Comparison of ENCODE assay signal across 16 cellular contexts in the genomic region with DNA sequence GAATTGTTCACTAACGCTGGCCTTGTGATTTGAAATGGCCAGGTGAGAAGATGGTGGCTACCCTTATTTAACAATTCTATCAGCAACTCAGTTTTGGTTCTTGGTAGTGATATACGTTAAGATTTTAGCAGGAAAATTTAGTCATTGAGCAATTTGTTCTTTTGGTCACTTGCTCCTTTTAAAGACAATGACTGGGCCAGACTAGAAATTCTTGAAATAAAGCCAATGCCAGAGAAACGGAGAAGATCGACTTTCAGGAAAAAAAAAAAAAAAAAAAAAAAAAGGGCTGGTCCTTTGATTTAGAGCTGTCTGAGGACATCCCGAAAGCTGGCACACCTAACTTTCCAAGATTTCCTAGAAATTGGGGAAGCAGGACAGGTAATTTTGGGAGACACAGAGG.
DNase-seq lines count a peak whose midpoint lies in the region; ATAC-seq and TF ChIP-seq lines count a peak whose summit lies in the region.
"Had no signal": no experiment of that assay in that cellular context is flagged by ENCODE, and none has a peak within 500 bp of the region (broad histone marks: within the 10 kb centered on the region; RNA-seq: fewer than 3 reads in every experiment).

No MANE protein-coding gene starts in this region.

- H3K4me1 ChIP-seq in SK-N-SH (ENCODE audit: control insufficient read depth in 1 of 2, insufficient read depth in 2 of 2, low read depth in 1 of 2, low read length in 1 of 2) = peaks cover 17 to 48% of the 10 kb centered on the region in 2 experiments

- no peaks in the 10 kb centered on the region for H3K36me3 Mint-ChIP-seq in activated naive CD8-positive, alpha-beta T cell
- peaks cover 10% of the 10 kb centered on the region for H3K36me3 Mint-ChIP-seq in activated naive CD8-positive, alpha-beta T cell treated with anti-CD3 and anti-CD28 coated beads for 36 hours

- no peak for TF ChIP-seq EP300 in SK-N-SH (IDR thresholded peaks at IDR 0.05; ENCODE audit: borderline replicate concordance in 1 of 2, low read depth in 1 of 2, low read length in 1 of 2)

- POLR2A ChIA-PET in SK-N-SH (lab: Yijun Ruan, JAX) = no interaction called here

- no peaks in the 10 kb centered on the region for H3K9me3 ChIP-seq in SK-N-SH
- H3K9me3 ChIP-seq: upper lobe of left lung had no signal

- H3K27ac ChIP-seq in SK-N-SH (ENCODE audit: low read depth in 2 of 2, low read length in 1 of 2) = peak overlapping the region; percentile 6 to 69; a peak in 3 of 4 replicates
- H3K27ac ChIP-seq: upper lobe of left lung had no signal

- peaks cover 34% of the 10 kb centered on the region for H3F3A ChIP-seq in SK-N-SH (replicated peaks; ENCODE audit: insufficient read depth)

- peaks cover 95% of the 10 kb centered on the region for H3K79me2 ChIP-seq in SK-N-SH (ENCODE audit: insufficient read depth)

- no peak for DNase-seq in activated naive CD8-positive, alpha-beta T cell treated with anti-CD3 and anti-CD28 coated beads for 36 hours
- DNase-seq in SK-N-SH = no peak
- peak; percentile 64 for DNase-seq in fibroblast of mammary gland (ENCODE audit: low read depth)
- DNase-seq in stromal cell of bone marrow (ENCODE audit: low read depth) = peak; percentile 24
- DNase-seq in NCI-H510A (lab: John Stamatoyannopoulos, UW) = no peak
- DNase-seq in activated T-cell treated with anti-CD3 and anti-CD28 coated beads, Interleukin-2, amount 50 U/mL, for 1 hour = no peak
- DNase-seq: activated CD4-positive, alpha-beta T cell treated with anti-CD3 and anti-CD28 coated beads for 4 hours; activated naive CD8-positive, alpha-beta T cell treated with anti-CD3 and anti-CD28 coated beads, Interleukin-2, amount 10 ng/mL, durations not matched to agents 7 days and 5 days; NCI-H1092; upper lobe of left lung had no signal

- H3K9me3 Mint-ChIP-seq in activated naive CD8-positive, alpha-beta T cell (ENCODE audit: low read depth) = no peaks in the 10 kb centered on the region
- H3K9me3 Mint-ChIP-seq in activated naive CD8-positive, alpha-beta T cell treated with anti-CD3 and anti-CD28 coated beads for 36 hours = peaks cover 2% of the 10 kb centered on the region
- H3K9me3 Mint-ChIP-seq: central memory CD8-positive, alpha-beta T cell; stimulated activated memory B cell treated with anti-CD40 and anti-IgM and Interleukin-4, amounts not matched to agents 10 μg/mL and 1 μg/mL and 100 μg/mL, for 72 hours had no signal

- TF ChIP-seq CTCF in SK-N-SH (IDR thresholded peaks at IDR 0.05) = no peak
- TF ChIP-seq CTCF in fibroblast of mammary gland (conservative IDR thresholded peaks at IDR 0.05; ENCODE audit: control insufficient read depth, insufficient read depth, low read depth, low read length) = no peak

- no peak overlapping the region for H2AFZ ChIP-seq in SK-N-SH (ENCODE audit: low read depth)

- H4K20me1 ChIP-seq in SK-N-SH (ENCODE audit: insufficient read depth) = peaks cover 46% of the 10 kb centered on the region

- CTCF ChIA-PET in SK-N-SH (lab: Yijun Ruan, JAX) = interaction anchor here (0.9 to 1.3 kb wide), 2 partner anchors 10 to 22 kb away, joined by 3 read pairs; no protein-coding TSS in a partner anchor

- H3K9me2 ChIP-seq in SK-N-SH = no peaks in the 10 kb centered on the region

- H3K36me3 ChIP-seq in SK-N-SH (replicated peaks in 1 of 2; ENCODE audit: control insufficient read depth in 1 of 2, insufficient read depth in 2 of 2, low read length in 1 of 2) = peaks cover 0 to 7% of the 10 kb centered on the region in 2 experiments
- H3K36me3 ChIP-seq: upper lobe of left lung had no signal

- H3K4me3 ChIP-seq in SK-N-SH (ENCODE audit: low read depth in 2 of 2, low read length in 1 of 2) (no peak overlapping the region), fibroblast of mammary gland (ENCODE audit: control insufficient read depth, low read depth, low read length) (no peak overlapping the region)
- H3K4me3 ChIP-seq: upper lobe of left lung had no signal

- H3K4me2 ChIP-seq in SK-N-SH = peak overlapping the region; percentile 56

- 24% methylated on average over 5 of the region's 5 CpGs for WGBS in SK-N-SH (ENCODE audit: low lambda C conversion rate)

- no peak for TF ChIP-seq RAD21 in SK-N-SH (IDR thresholded peaks at IDR 0.05; ENCODE audit: low read length)

- no peak overlapping the region for H3K4me3 Mint-ChIP-seq in activated naive CD8-positive, alpha-beta T cell
- H3K4me3 Mint-ChIP-seq in activated naive CD8-positive, alpha-beta T cell treated with anti-CD3 and anti-CD28 coated beads for 36 hours = no peak overlapping the region
- H3K4me3 Mint-ChIP-seq: activated naive CD8-positive, alpha-beta T cell treated with anti-CD3 and anti-CD28 coated beads, Interleukin-2, amount 10 ng/mL, durations not matched to agents 7 days and 5 days; central memory CD8-positive, alpha-beta T cell; stimulated activated memory B cell treated with anti-CD40 and anti-IgM and Interleukin-4, amounts not matched to agents 10 μg/mL and 1 μg/mL and 100 μg/mL, for 72 hours had no signal

- peaks cover 13% of the 10 kb centered on the region for H3K4me1 Mint-ChIP-seq in activated naive CD8-positive, alpha-beta T cell (ENCODE audit: low read depth)
- H3K4me1 Mint-ChIP-seq in activated naive CD8-positive, alpha-beta T cell treated with anti-CD3 and anti-CD28 coated beads for 36 hours = peaks cover 19% of the 10 kb centered on the region
- H3K4me1 Mint-ChIP-seq: stimulated activated memory B cell treated with anti-CD40 and anti-IgM and Interleukin-4, amounts not matched to agents 10 μg/mL and 1 μg/mL and 100 μg/mL, for 72 hours had no signal

- no peak for ATAC-seq in GM18520 (IDR thresholded peaks at IDR 0.05; ENCODE audit: unreplicated experiment)
- ATAC-seq: HCT116; sciatic nerve; stimulated activated memory B cell treated with anti-CD40 and anti-IgM and Interleukin-4, amounts not matched to agents 10 μg/mL and 1 μg/mL and 100 μg/mL, for 72 hours had no signal

- peak overlapping the region; percentile 12; the same call in 1 of the 2 replicates for H3K9ac ChIP-seq in SK-N-SH

- H3K27me3 Mint-ChIP-seq in activated naive CD8-positive, alpha-beta T cell = no peaks in the 10 kb centered on the region
- no peaks in the 10 kb centered on the region for H3K27me3 Mint-ChIP-seq in activated naive CD8-positive, alpha-beta T cell treated with anti-CD3 and anti-CD28 coated beads for 36 hours
- H3K27me3 Mint-ChIP-seq: activated naive CD8-positive, alpha-beta T cell treated with anti-CD3 and anti-CD28 coated beads, Interleukin-2, amount 10 ng/mL, durations not matched to agents 7 days and 5 days; central memory CD8-positive, alpha-beta T cell; stimulated activated memory B cell treated with anti-CD40 and anti-IgM and Interleukin-4, amounts not matched to agents 10 μg/mL and 1 μg/mL and 100 μg/mL, for 72 hours had no signal

- peak overlapping the region; percentile 24 for H3K27ac Mint-ChIP-seq in activated naive CD8-positive, alpha-beta T cell
- no peak overlapping the region for H3K27ac Mint-ChIP-seq in activated naive CD8-positive, alpha-beta T cell treated with anti-CD3 and anti-CD28 coated beads for 36 hours
- H3K27ac Mint-ChIP-seq: activated naive CD8-positive, alpha-beta T cell treated with anti-CD3 and anti-CD28 coated beads, Interleukin-2, amount 10 ng/mL, durations not matched to agents 7 days and 5 days; stimulated activated memory B cell treated with anti-CD40 and anti-IgM and Interleukin-4, amounts not matched to agents 10 μg/mL and 1 μg/mL and 100 μg/mL, for 72 hours had no signal

- H3K27me3 ChIP-seq in SK-N-SH (ENCODE audit: insufficient read depth) = no peaks in the 10 kb centered on the region
- H3K27me3 ChIP-seq: upper lobe of left lung had no signal

TF ChIP-seq in SK-N-SH, 30 proteins besides CTCF, POLR2A, EP300 and RAD21 (continues in another document):
- TF ChIP-seq NFIC (IDR thresholded peaks at IDR 0.05; ENCODE audit: borderline replicate concordance) (peak; percentile 56; the same call in 1 of the 2 replicates), USF1 (IDR thresholded peaks at IDR 0.05; ENCODE audit: borderline replicate concordance, low read depth) (no peak), RCOR1 (IDR thresholded peaks at IDR 0.05; ENCODE audit: low read length) (no peak), PBX3 (IDR thresholded peaks at IDR 0.05) (0 out of 2 replicates have a peak, but pooled peaks have one; percentile 24), NRF1 (IDR thresholded peaks at IDR 0.05; ENCODE audit: low read depth, low read length) (no peak), RFX5 (IDR thresholded peaks at IDR 0.05; ENCODE audit: low read length) (no peak), RXRA (IDR thresholded peaks at IDR 0.05; ENCODE audit: borderline replicate concordance, low read depth) (no peak), FOSL2 (IDR thresholded peaks at IDR 0.05; ENCODE audit: borderline replicate concordance, low read depth) (0 out of 2 replicates have a peak, but pooled peaks have one; percentile 1), FOXM1 (IDR thresholded peaks at IDR 0.05; ENCODE audit: low read depth) (no peak), MXI1 (IDR thresholded peaks at IDR 0.05; ENCODE audit: low read depth, low read length) (no peak), FOXJ3 (CRISPR knock-in tag; IDR thresholded peaks at IDR 0.05) (no peak)

Comparison
In these comparisons a context has a peak if more than half of its experiments do, and no peak if none do; other contexts are left out.
1. DNase-seq: peak in fibroblast of mammary gland (single experiment) and stromal cell of bone marrow (single experiment); none in activated naive CD8-positive, alpha-beta T cell treated with anti-CD3 and anti-CD28 coated beads for 36 hours (single experiment), SK-N-SH (single experiment), NCI-H510A (single experiment) and activated T-cell treated with anti-CD3 and anti-CD28 coated beads, Interleukin-2, amount 50 U/mL, for 1 hour (single experiment).